In genomic region chr7:83153419-83153818, GRCh38 we compare ENCODE assay signal across 20 cellular contexts. TPM values are rescaled to one million over a fixed set of nuclear protein-coding genes. Genes with fewer than 3 reads are reported as not detected.
DNase-seq lines count a peak whose midpoint lies in the region; ATAC-seq and TF ChIP-seq lines count a peak whose summit lies in the region.
"Had no signal": no experiment of that assay in that cellular context is flagged by ENCODE, and none has a peak within 500 bp of the region (broad histone marks: within the 10 kb centered on the region; RNA-seq: fewer than 3 reads in every experiment).

No MANE protein-coding gene starts in this region.

- DNase-seq in NCI-H82 (lab: John Stamatoyannopoulos, UW) (peak; percentile 41), NCI-H82 treated with DMSO at 0.1 percent for 48 hours (lab: John Stamatoyannopoulos, UW; ENCODE audit: unreplicated experiment) (no peak), NAMALWA (ENCODE audit: low spot score) (peak; percentile 55), WTC11 (ENCODE audit: low spot score) (no peak), erythroblast (lab: John Stamatoyannopoulos, UW) (no peak), putamen (ENCODE audit: low spot score) (no peak), nucleus accumbens (lab: John Stamatoyannopoulos, UW) (no peak)
- DNase-seq: COR-L47, EL, Karpas-422, NCI-H1092, NCI-H187 treated with DMSO at 0.1 percent for 48 hours, NCI-H345, NCI-H526 treated with DMSO at 0.1 percent for 48 hours, PC-9, SW 1271, T-helper 2 cell had no signal

- no peak for TF ChIP-seq POLR2A in erythroblast (IDR thresholded peaks at IDR 0.05; ENCODE audit: low read length)

- no peak for TF ChIP-seq CTCF in WTC11 (IDR thresholded peaks at IDR 0.05)

- H3K9me3 Mint-ChIP-seq in WTC11, result peaks cover 7% of the 10 kb centered on the region

- H3K27ac Mint-ChIP-seq in WTC11, result peak overlapping the region; percentile 19; the same call in 1 of the 2 replicates
- H3K27ac Mint-ChIP-seq: IgD-negative memory B cell had no signal

- H3K36me3 Mint-ChIP-seq in WTC11, result peaks cover 11% of the 10 kb centered on the region
- H3K36me3 Mint-ChIP-seq: IgD-negative memory B cell had no signal

- POLR2A ChIA-PET in WTC11 (lab: Charles Lee), result interaction anchor here (0.6 kb wide), 1 partner anchor 10 kb away, joined by 5 read pairs; no protein-coding TSS in a partner anchor

- peaks cover 22% of the 10 kb centered on the region for H3K4me1 Mint-ChIP-seq in WTC11
- H3K4me1 Mint-ChIP-seq: IgD-negative memory B cell had no signal

- H3K27me3 Mint-ChIP-seq in WTC11 (ENCODE audit: low read depth), result no peaks in the 10 kb centered on the region
- H3K27me3 Mint-ChIP-seq: IgD-negative memory B cell had no signal

- no peak overlapping the region for H3K4me3 Mint-ChIP-seq in WTC11
- H3K4me3 Mint-ChIP-seq: IgD-negative memory B cell had no signal

- CTCF ChIA-PET in WTC11 (lab: Charles Lee), result interaction anchor here (1.3 kb wide), 1 partner anchor 343 kb away, joined by 3 read pairs; no protein-coding TSS in a partner anchor

- ATAC-seq in WTC11, result no peak; the same call in 1 of the 2 replicates
- ATAC-seq: GM12878, HCT116 had no signal

TF ChIP-seq in WTC11, 78 proteins besides CTCF, POLR2A, EP300 and RAD21:
- TF ChIP-seq, protein P1, sequence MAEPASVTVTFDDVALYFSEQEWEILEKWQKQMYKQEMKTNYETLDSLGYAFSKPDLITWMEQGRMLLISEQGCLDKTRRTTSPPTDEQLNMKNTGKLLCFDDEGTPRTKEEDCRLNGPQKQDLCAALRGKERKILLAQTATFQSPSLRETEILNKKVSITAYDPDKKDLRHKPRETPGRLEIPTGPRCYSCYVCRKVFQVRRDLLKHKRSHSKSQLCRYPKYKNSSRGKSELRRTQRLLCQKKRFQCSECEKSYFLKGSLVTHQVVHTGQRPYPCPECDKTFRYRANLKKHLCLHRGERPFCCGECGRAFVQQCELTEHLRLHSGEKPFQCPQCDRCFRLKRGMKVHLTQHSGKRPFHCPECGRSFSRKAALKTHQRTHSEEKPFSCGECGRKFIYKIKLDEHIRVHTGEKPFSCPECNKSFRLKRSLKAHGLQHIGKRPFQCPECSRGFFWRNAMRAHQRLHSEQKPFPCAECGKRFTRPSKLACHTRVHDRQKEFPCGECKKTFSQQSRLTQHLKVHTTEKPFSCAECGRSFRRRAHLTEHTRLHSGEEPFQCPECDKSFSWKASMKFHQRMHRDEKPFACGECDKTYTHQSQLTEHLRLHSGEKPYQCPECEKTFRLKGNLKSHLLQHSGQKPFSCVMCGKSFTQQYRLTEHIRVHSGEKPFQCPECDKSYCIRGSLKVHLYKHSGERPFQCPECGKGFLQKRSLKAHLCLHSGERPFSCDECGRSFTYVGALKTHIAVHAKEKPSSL (CRISPR knock-in tag; conservative IDR thresholded peaks at IDR 0.05), result no peak
- TF ChIP-seq JAZF1 (CRISPR knock-in tag; IDR thresholded peaks at IDR 0.05) (no peak), RORB (CRISPR knock-in tag; IDR thresholded peaks at IDR 0.05) (no peak), SOX15 (CRISPR knock-in tag; IDR thresholded peaks at IDR 0.05) (no peak), SMAD4 (CRISPR knock-in tag; IDR thresholded peaks at IDR 0.05) (no peak), ZNF281 (CRISPR knock-in tag; IDR thresholded peaks at IDR 0.05) (no peak)
- TF ChIP-seq, protein P2, sequence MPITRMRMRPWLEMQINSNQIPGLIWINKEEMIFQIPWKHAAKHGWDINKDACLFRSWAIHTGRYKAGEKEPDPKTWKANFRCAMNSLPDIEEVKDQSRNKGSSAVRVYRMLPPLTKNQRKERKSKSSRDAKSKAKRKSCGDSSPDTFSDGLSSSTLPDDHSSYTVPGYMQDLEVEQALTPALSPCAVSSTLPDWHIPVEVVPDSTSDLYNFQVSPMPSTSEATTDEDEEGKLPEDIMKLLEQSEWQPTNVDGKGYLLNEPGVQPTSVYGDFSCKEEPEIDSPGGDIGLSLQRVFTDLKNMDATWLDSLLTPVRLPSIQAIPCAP (CRISPR knock-in tag; IDR thresholded peaks at IDR 0.05), result no peak

RNA-seq across cellular contexts. Expression of gene PCLO, which starts 9.3 kb away (rescaled TPM):
- 2.0 to 4.2 TPM (median 3.0 TPM) in 3 replicates for total RNA-seq in WTC11 (2021)

Comparison
In these comparisons a context has a peak if more than half of its experiments do, and no peak if none do; other contexts are left out.
1. DNase-seq: peak in NCI-H82 (single experiment) and NAMALWA (single experiment); none in NCI-H82 treated with DMSO at 0.1 percent for 48 hours (single experiment), WTC11 (single experiment), erythroblast (0 of 2), putamen (single experiment) and nucleus accumbens (0 of 56).